ENCODE assay signal across 8 cellular contexts in the genomic region with DNA sequence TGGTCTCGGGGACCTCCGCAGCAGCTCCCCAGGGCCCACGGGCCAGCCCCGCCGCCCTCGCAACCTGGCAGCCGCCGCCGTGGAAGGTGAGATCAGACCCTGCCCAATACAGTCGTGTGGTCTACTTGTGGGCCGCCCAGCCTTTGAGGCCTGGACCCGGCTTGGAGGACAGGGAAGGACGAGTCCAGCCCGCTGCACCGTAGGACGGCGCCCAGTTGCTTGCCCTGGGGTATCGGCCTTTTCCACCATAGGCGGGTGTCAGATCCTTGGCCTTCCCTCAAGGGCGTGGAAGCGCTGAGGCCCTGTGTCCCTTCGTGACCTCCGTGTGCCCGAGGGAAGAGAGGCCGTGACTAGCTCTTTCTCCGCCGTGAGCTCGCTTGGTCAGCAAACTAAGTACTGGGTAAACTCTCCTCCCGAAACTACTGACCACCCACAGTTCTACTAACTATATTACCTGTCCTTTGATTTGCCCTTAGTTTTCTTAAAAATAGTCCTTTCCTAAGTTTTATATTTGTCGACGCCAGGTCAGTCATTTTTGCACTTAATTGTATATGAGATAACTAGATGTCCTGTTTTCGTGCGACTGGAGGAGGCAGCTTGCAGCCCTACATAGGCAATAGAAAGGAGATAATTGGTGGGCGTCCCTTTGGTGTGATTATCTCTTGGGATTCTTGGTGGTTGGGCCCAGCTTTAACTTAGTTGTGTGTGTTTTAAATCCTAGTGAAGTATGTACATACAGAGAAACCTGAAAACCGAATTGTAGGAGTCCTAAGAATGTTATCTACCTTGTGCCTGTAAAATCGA. TPM values are rescaled to one million over a fixed set of nuclear protein-coding genes. Genes with fewer than 3 reads are reported as not detected.
DNase-seq lines count a peak whose midpoint lies in the region; ATAC-seq and TF ChIP-seq lines count a peak whose summit lies in the region.

No MANE protein-coding gene starts in this region.

- peaks cover 9 to 40% (median 10%) of the 10 kb centered on the region in 3 donors for H3K4me1 ChIP-seq in esophagus squamous epithelium

- no peaks in the 10 kb centered on the region for H3K9me3 Mint-ChIP-seq in natural killer cell

- TF ChIP-seq POLR2A in esophagus squamous epithelium (IDR thresholded peaks at IDR 0.05), result no peak

- no peaks in the 10 kb centered on the region for H3K9me3 ChIP-seq in esophagus squamous epithelium

- H3K4me1 Mint-ChIP-seq in natural killer cell, result peaks cover 34 to 36% of the 10 kb centered on the region in 2 donors

- peak overlapping the region; percentile 94 for H3K27ac ChIP-seq in VCaP
- peak overlapping the region; percentile 93 to 100 (median 100) for H3K27ac ChIP-seq in esophagus squamous epithelium

- no peaks in the 10 kb centered on the region for H3K36me3 Mint-ChIP-seq in natural killer cell

- H3K4me3 Mint-ChIP-seq in natural killer cell, result peak overlapping the region; percentile 98

- H3K27me3 ChIP-seq in esophagus squamous epithelium, result no peaks in the 10 kb centered on the region

- peak overlapping the region; percentile 92 to 99 for H3K27ac Mint-ChIP-seq in natural killer cell

- H3K4me3 ChIP-seq in esophagus squamous epithelium, result peak overlapping the region; percentile 79 to 99 (median 92)

- 0 to 1% methylated on average over 13 to 18 of the region's 36 CpGs for WGBS in esophagus squamous epithelium, 2 donors

- DNase-seq in NCI-H1436 (lab: John Stamatoyannopoulos, UW) (peak; percentile 6), NCI-H1436 treated with DMSO at 0.1 percent for 48 hours (lab: John Stamatoyannopoulos, UW) (no peak), esophagus squamous epithelium (lab: John Stamatoyannopoulos, UW) (no peak), natural killer cell (no peak), GM13976 (ENCODE audit: low spot score) (no peak)

- in situ Hi-C loops in GM13976 (cut with MboI; ENCODE audit: low sequenced_read_pairs, unreplicated experiment), result no loop called here

- intact Hi-C loops in esophagus squamous epithelium (cut with DNase I) (loop anchor here (10.0 kb wide), 1 partner anchor 51 kb away; the partner anchor contains the start of genes APAF1 and IKBIP), natural killer cell (cut with micrococcal nuclease) (loop anchor here (2.0 kb wide), 1 partner anchor 19 kb away; no protein-coding TSS in a partner anchor)

- ATAC-seq in HG03135 (IDR thresholded peaks at IDR 0.05; ENCODE audit: unreplicated experiment) (peak; percentile 17), natural killer cell (peak; percentile 2 to 25 (median 14)), HG03108 (IDR thresholded peaks at IDR 0.05; ENCODE audit: unreplicated experiment) (no peak)

- TF ChIP-seq CTCF in VCaP (conservative IDR thresholded peaks at IDR 0.05) (no peak), esophagus squamous epithelium (IDR thresholded peaks at IDR 0.05) (no peak), natural killer cell (IDR thresholded peaks at IDR 0.05) (no peak), GM13976 (IDR thresholded peaks at IDR 0.05; ENCODE audit: borderline replicate concordance, control extremely low read depth, extremely low read depth, insufficient read depth, missing control alignments) (no peak)

- H3K36me3 ChIP-seq in esophagus squamous epithelium, result peaks cover 9 to 39% (median 18%) of the 10 kb centered on the region in 3 donors

- H3K27me3 Mint-ChIP-seq in natural killer cell (ENCODE audit: low read depth in 2 of 2), result no peaks in the 10 kb centered on the region

RNA-seq across cellular contexts. Expression of gene SLC25A3, which starts 0.8 kb away (rescaled TPM):
- total RNA-seq in esophagus squamous epithelium, result 100 to 1,000 TPM; 459 to 581 (median 540) TPM
- 100 to 1,000 TPM; 393 to 490 (median 433) TPM for total RNA-seq in natural killer cell

RNA-seq across cellular contexts. Expression of gene IKBIP, which starts 50.3 kb away (rescaled TPM):
- total RNA-seq in esophagus squamous epithelium (10 to 100 TPM in 1 of 4 donors, 1 to 10 TPM in 3; 2.9 to 10.5 (median 6.3) TPM), natural killer cell (1 to 10 TPM; 3.9 to 6.3 (median 4.6) TPM)

RNA-seq across cellular contexts. Expression of gene APAF1, which starts 50.8 kb away (rescaled TPM):
- 10 to 100 TPM in 2 of 4 donors, 1 to 10 TPM in 2; 4.1 to 11.1 (median 8.9) TPM for total RNA-seq in esophagus squamous epithelium
- 10 to 100 TPM; 33.5 to 43.7 (median 34.9) TPM for total RNA-seq in natural killer cell
